ENCODE assay signal across 37 cellular contexts in genomic region chr16:31745900-31746299, GRCh38.
"Had no signal": no experiment of that assay in that cellular context is flagged by ENCODE, and none has a peak within 500 bp of the region (broad histone marks: within the 10 kb centered on the region; RNA-seq: fewer than 3 reads in every experiment).

No MANE protein-coding gene starts in this region.

- H3K4me1 Mint-ChIP-seq: activated CD4-positive, alpha-beta memory T cell treated with anti-CD3 and anti-CD28 coated beads, Interleukin-2, amount 10 ng/mL, durations not matched to agents 7 days and 5 days; activated CD4-positive, alpha-beta T cell treated with anti-CD3 and anti-CD28 coated beads, Interleukin-2, amount 10 ng/mL, durations not matched to agents 24 days and 14 days; activated CD8-positive, alpha-beta memory T cell treated with anti-CD3 and anti-CD28 coated beads, Interleukin-2, amount 10 ng/mL, durations not matched to agents 7 days and 5 days; activated naive CD8-positive, alpha-beta T cell treated with anti-CD3 and anti-CD28 coated beads for 36 hours; activated T-helper 17 cell treated with anti-CD3 and anti-CD28 coated beads, Interleukin-2, amount 50 U/mL, for 72 hours; brain had no signal

- H3K4me1 ChIP-seq: ascending aorta had no signal

- H3K4me3 Mint-ChIP-seq: activated B cell treated with CpG ODN at 0.5 μM for 24 hours; activated CD4-positive, alpha-beta memory T cell treated with anti-CD3 and anti-CD28 coated beads, Interleukin-2, amount 10 ng/mL, durations not matched to agents 7 days and 5 days; activated CD4-positive, alpha-beta T cell treated with anti-CD3 and anti-CD28 coated beads, Interleukin-2, amount 10 ng/mL, durations not matched to agents 24 days and 14 days; activated CD8-positive, alpha-beta memory T cell treated with anti-CD3 and anti-CD28 coated beads, Interleukin-2, amount 10 ng/mL, durations not matched to agents 7 days and 5 days; activated CD8-positive, alpha-beta T cell treated with anti-CD3 and anti-CD28 coated beads, Interleukin-2, amount 10 ng/mL, durations not matched to agents 7 days and 5 days; activated naive CD4-positive, alpha-beta T cell treated with anti-CD3 and anti-CD28 coated beads for 36 hours; activated naive CD8-positive, alpha-beta T cell treated with anti-CD3 and anti-CD28 coated beads for 36 hours; activated T-cell treated with anti-CD3 and anti-CD28 coated beads, Interleukin-2, amount 50 U/mL, for 24 hours; activated T-helper 17 cell treated with anti-CD3 and anti-CD28 coated beads, Interleukin-2, amount 50 U/mL, for 72 hours; brain; central memory CD8-positive, alpha-beta T cell; T-helper 1 cell treated with Interleukin-12 subunit alpha and Interleukin-12 subunit beta and Interleukin-4 antibody, amounts not matched to agents 30 μg/mL and 1 μg/mL, for 36 hours; T-helper 2 cell treated with Interferon-gamma antibody and Interleukin-4, amounts not matched to agents 5 μg/mL and 100 μg/mL, for 36 hours had no signal

- H3K27ac Mint-ChIP-seq: activated B cell treated with CpG ODN at 0.5 μM for 24 hours; activated CD4-positive, alpha-beta memory T cell treated with anti-CD3 and anti-CD28 coated beads, Interleukin-2, amount 10 ng/mL, durations not matched to agents 7 days and 5 days; activated CD4-positive, alpha-beta T cell treated with anti-CD3 and anti-CD28 coated beads, Interleukin-2, amount 10 ng/mL, durations not matched to agents 24 days and 14 days; activated CD8-positive, alpha-beta memory T cell treated with anti-CD3 and anti-CD28 coated beads, Interleukin-2, amount 10 ng/mL, durations not matched to agents 7 days and 5 days; activated CD8-positive, alpha-beta T cell treated with anti-CD3 and anti-CD28 coated beads, Interleukin-2, amount 10 ng/mL, durations not matched to agents 7 days and 5 days; activated naive CD4-positive, alpha-beta T cell treated with anti-CD3 and anti-CD28 coated beads for 36 hours; activated naive CD4-positive, alpha-beta T cell treated with anti-CD3 and anti-CD28 coated beads, Interleukin-2, amount 50 U/mL, for 72 hours; activated naive CD8-positive, alpha-beta T cell treated with anti-CD3 and anti-CD28 coated beads for 36 hours; activated T-cell treated with anti-CD3 and anti-CD28 coated beads, Interleukin-2, amount 50 U/mL, for 24 hours; activated T-helper 17 cell treated with anti-CD3 and anti-CD28 coated beads, Interleukin-2, amount 50 U/mL, for 72 hours; brain; T-helper 1 cell treated with Interleukin-12 subunit alpha and Interleukin-12 subunit beta and Interleukin-4 antibody, amounts not matched to agents 30 μg/mL and 1 μg/mL, for 36 hours; T-helper 2 cell treated with Interferon-gamma antibody and Interleukin-4, amounts not matched to agents 5 μg/mL and 100 μg/mL, for 36 hours had no signal

- ATAC-seq: activated CD8-positive, alpha-beta memory T cell treated with anti-CD3 and anti-CD28 coated beads, Interleukin-2, amount 10 ng/mL, durations not matched to agents 7 days and 5 days; activated CD8-positive, alpha-beta T cell treated with anti-CD3 and anti-CD28 coated beads, Interleukin-2, amount 10 ng/mL, durations not matched to agents 7 days and 5 days; activated naive CD4-positive, alpha-beta T cell treated with anti-CD3 and anti-CD28 coated beads, Interleukin-2, amount 50 U/mL, for 72 hours; activated T-helper 17 cell treated with anti-CD3 and anti-CD28 coated beads, Interleukin-2, amount 50 U/mL, for 72 hours had no signal

- H3K27me3 Mint-ChIP-seq: activated B cell treated with CpG ODN at 0.5 μM for 24 hours; activated CD4-positive, alpha-beta memory T cell treated with anti-CD3 and anti-CD28 coated beads, Interleukin-2, amount 10 ng/mL, durations not matched to agents 7 days and 5 days; activated CD4-positive, alpha-beta T cell treated with anti-CD3 and anti-CD28 coated beads, Interleukin-2, amount 10 ng/mL, durations not matched to agents 24 days and 14 days; activated CD8-positive, alpha-beta memory T cell treated with anti-CD3 and anti-CD28 coated beads, Interleukin-2, amount 10 ng/mL, durations not matched to agents 7 days and 5 days; activated naive CD8-positive, alpha-beta T cell treated with anti-CD3 and anti-CD28 coated beads for 36 hours; activated T-cell treated with anti-CD3 and anti-CD28 coated beads, Interleukin-2, amount 50 U/mL, for 24 hours; activated T-helper 17 cell treated with anti-CD3 and anti-CD28 coated beads, Interleukin-2, amount 50 U/mL, for 72 hours; central memory CD8-positive, alpha-beta T cell had no signal

- H3K27ac ChIP-seq: ascending aorta, cardiac muscle cell, VCaP had no signal

- FAIRE-seq: bronchial epithelial cell, TTC549 had no signal

- H3K4me3 ChIP-seq: ascending aorta, cardiac muscle cell had no signal

- H3K36me3 ChIP-seq: cardiac muscle cell had no signal

- DNase-seq: activated B cell treated with CpG ODN at 0.5 μM for 24 hours; activated CD4-positive, alpha-beta memory T cell treated with anti-CD3 and anti-CD28 coated beads, Interleukin-2, amount 10 ng/mL, durations not matched to agents 7 days and 5 days; activated CD4-positive, alpha-beta T cell treated with anti-CD3 and anti-CD28 coated beads for 4 hours; activated CD4-positive, alpha-beta T cell treated with anti-CD3 and anti-CD28 coated beads, Interleukin-2, amount 10 ng/mL, durations not matched to agents 24 days and 14 days; activated CD4-positive, alpha-beta T cell treated with anti-CD3 and anti-CD28 coated beads, Interleukin-2, amount 50 U/mL, for 1 hour; activated CD4-positive, alpha-beta T cell treated with anti-CD3 and anti-CD28 coated beads, Interleukin-2, amount 50 U/mL, for 4 hours; activated CD4-positive, CD25-positive, alpha-beta regulatory T cell treated with anti-CD3 and anti-CD28 coated beads, Interleukin-2, amount 50 U/mL, for 72 hours; activated CD8-positive, alpha-beta memory T cell treated with anti-CD3 and anti-CD28 coated beads for 24 hours; activated CD8-positive, alpha-beta memory T cell treated with anti-CD3 and anti-CD28 coated beads, Interleukin-2, amount 10 ng/mL, durations not matched to agents 7 days and 5 days; activated CD8-positive, alpha-beta memory T cell treated with anti-CD3 and anti-CD28 coated beads, Interleukin-2, amount 50 U/mL, for 48 hours; activated CD8-positive, alpha-beta T cell treated with anti-CD3 and anti-CD28 coated beads, Interleukin-2, amount 10 ng/mL, durations not matched to agents 7 days and 5 days; activated effector memory CD4-positive, alpha-beta T cell treated with anti-CD3 and anti-CD28 coated beads, Interleukin-2, amount 50 U/mL, for 16 hours; activated gamma-delta T cell treated with Interleukin-2 at 50 U/mL for 16 hours; activated naive CD4-positive, alpha-beta T cell; activated naive CD4-positive, alpha-beta T cell treated with anti-CD3 and anti-CD28 coated beads for 36 hours; activated naive CD4-positive, alpha-beta T cell treated with anti-CD3 and anti-CD28 coated beads, Interleukin-2, amount 50 U/mL, for 16 hours; activated naive CD8-positive, alpha-beta T cell treated with anti-CD3 and anti-CD28 coated beads for 36 hours; activated T-cell treated with anti-CD3 and anti-CD28 coated beads, Interleukin-2, amount 50 U/mL, for 24 hours; activated T-cell treated with anti-CD3 and anti-CD28 coated beads, Interleukin-2, amount 50 U/mL, for 48 hours; amygdala; anterior cingulate cortex; caudate nucleus; cerebellar nuclear complex; T-helper 1 cell; T-helper 2 cell; T-helper 9 cell had no signal

- H3K27me3 ChIP-seq: ascending aorta, cardiac muscle cell had no signal
